Comparison of ENCODE assay signal across 11 cellular contexts in the genomic region with DNA sequence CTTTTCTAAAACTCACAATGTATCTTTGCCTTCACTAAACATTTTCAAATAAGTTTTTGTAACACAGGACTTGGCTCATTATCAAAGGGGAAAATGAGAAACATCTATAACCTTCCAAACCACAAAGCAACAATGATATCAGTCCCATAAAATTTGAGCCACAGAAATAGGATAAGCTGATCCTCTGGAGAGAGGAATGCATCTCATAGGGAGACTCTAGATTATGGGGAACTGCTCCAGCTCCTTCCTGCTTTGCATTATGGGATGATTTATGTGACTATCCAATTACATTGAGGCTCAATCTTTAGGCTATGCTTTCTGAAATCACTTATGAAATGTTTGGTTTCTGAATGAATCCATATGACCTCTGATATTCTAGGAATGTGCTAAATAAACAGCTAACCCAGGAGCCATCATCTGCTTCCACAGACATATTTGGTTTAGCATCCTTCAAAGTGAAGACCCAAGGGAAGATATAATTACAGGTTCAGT.
DNase-seq lines count a peak whose midpoint lies in the region; ATAC-seq, FAIRE-seq and TF ChIP-seq lines count a peak whose summit lies in the region.
"Had no signal": no experiment of that assay in that cellular context is flagged by ENCODE, and none has a peak within 500 bp of the region (broad histone marks: within the 10 kb centered on the region; RNA-seq: fewer than 3 reads in every experiment).

No MANE protein-coding gene starts in this region.

- in situ Hi-C loops in gastrocnemius medialis (cut with MboI; ENCODE audit: low sequenced_read_pairs in 4 of 4) = no loop called here

- FAIRE-seq in GM12892 (lab: Jason Lieb, UNC) = no peak
- FAIRE-seq: colon had no signal

- no peaks in the 10 kb centered on the region for H3K36me3 Mint-ChIP-seq in activated T-helper 17 cell treated with anti-CD3 and anti-CD28 coated beads, Interleukin-2, amount 50 U/mL, for 72 hours (ENCODE audit: low read depth)

- no peak overlapping the region for H3K27ac Mint-ChIP-seq in activated T-helper 17 cell treated with anti-CD3 and anti-CD28 coated beads, Interleukin-2, amount 50 U/mL, for 72 hours

- TF ChIP-seq EP300 in esophagus muscularis mucosa (IDR thresholded peaks at IDR 0.05) = no peak

- no peaks in the 10 kb centered on the region for H3K27me3 Mint-ChIP-seq in activated T-helper 17 cell treated with anti-CD3 and anti-CD28 coated beads, Interleukin-2, amount 50 U/mL, for 72 hours

- DNase-seq in H4 (ENCODE audit: low spot score) (peak; percentile 60), SK-N-MC (ENCODE audit: low read depth, low spot score) (no peak), fibroblast of peridontal ligament (ENCODE audit: extremely low read depth) (peak; percentile 100), stromal cell of bone marrow (ENCODE audit: low read depth) (peak; percentile 80), GM12892 (ENCODE audit: insufficient read length) (no peak), esophagus muscularis mucosa (ENCODE audit: extremely low spot score) (no peak), gastrocnemius medialis (no peak)
- DNase-seq: NCI-H510A treated with DMSO at 0.1 percent for 48 hours, SHP77 treated with DMSO at 0.1 percent for 48 hours had no signal

- peaks cover 5% of the 10 kb centered on the region for H3K4me1 Mint-ChIP-seq in activated T-helper 17 cell treated with anti-CD3 and anti-CD28 coated beads, Interleukin-2, amount 50 U/mL, for 72 hours

- H3K9me3 Mint-ChIP-seq in activated T-helper 17 cell treated with anti-CD3 and anti-CD28 coated beads, Interleukin-2, amount 50 U/mL, for 72 hours = no peaks in the 10 kb centered on the region

- no peak for ATAC-seq in gastrocnemius medialis
- ATAC-seq in activated T-helper 17 cell treated with anti-CD3 and anti-CD28 coated beads, Interleukin-2, amount 50 U/mL, for 72 hours (replicated peaks) = no peak

- H3K4me3 ChIP-seq in SK-N-MC (no peak overlapping the region), esophagus muscularis mucosa (no peak overlapping the region), gastrocnemius medialis (no peak overlapping the region)

- H3K4me1 ChIP-seq in esophagus muscularis mucosa = peaks cover 7 to 20% (median 13%) of the 10 kb centered on the region in 4 donors
- peaks cover 0 to 5% of the 10 kb centered on the region in 2 donors for H3K4me1 ChIP-seq in gastrocnemius medialis

- H3K4me3 Mint-ChIP-seq in activated T-helper 17 cell treated with anti-CD3 and anti-CD28 coated beads, Interleukin-2, amount 50 U/mL, for 72 hours = no peak overlapping the region

- intact Hi-C loops in esophagus muscularis mucosa (cut with DNase I) = no loop called here
- intact Hi-C loops in gastrocnemius medialis (cut with DNase I; ENCODE audit: low total_unique reads) = no loop called here

- H3K9me3 ChIP-seq in SK-N-MC (ENCODE audit: low read depth, low read length) = no peaks in the 10 kb centered on the region
- H3K9me3 ChIP-seq in esophagus muscularis mucosa = no peaks in the 10 kb centered on the region
- no peaks in the 10 kb centered on the region for H3K9me3 ChIP-seq in gastrocnemius medialis

- H3K27me3 ChIP-seq in esophagus muscularis mucosa (no peaks in the 10 kb centered on the region), gastrocnemius medialis (no peaks in the 10 kb centered on the region)

- H3K9ac ChIP-seq in SK-N-MC (ENCODE audit: insufficient read length) = no peak overlapping the region

- TF ChIP-seq CTCF in esophagus muscularis mucosa (IDR thresholded peaks at IDR 0.05) = no peak
- TF ChIP-seq CTCF in gastrocnemius medialis (IDR thresholded peaks at IDR 0.05 in 4 of 5, conservative IDR thresholded peaks at IDR 0.05 in 1 of 5) = no peak

- H3K27ac ChIP-seq in SK-N-MC (peak overlapping the region; percentile 54; the same call in 1 of the 2 replicates), esophagus muscularis mucosa (replicated peaks in 1 of 4) (no peak overlapping the region), gastrocnemius medialis (no peak overlapping the region)

- TF ChIP-seq POLR2A in GM12892 (IDR thresholded peaks at IDR 0.05; ENCODE audit: low read depth, low read length) (no peak), esophagus muscularis mucosa (IDR thresholded peaks at IDR 0.05; ENCODE audit: low read depth) (no peak), gastrocnemius medialis (IDR thresholded peaks at IDR 0.05) (no peak)

- H3K36me3 ChIP-seq in SK-N-MC (ENCODE audit: insufficient read depth, low read length) = no peaks in the 10 kb centered on the region
- H3K36me3 ChIP-seq in esophagus muscularis mucosa = no peaks in the 10 kb centered on the region
- H3K36me3 ChIP-seq in gastrocnemius medialis = no peaks in the 10 kb centered on the region

Comparison
In these comparisons a context has a peak if more than half of its experiments do, and no peak if none do; other contexts are left out.
1. DNase-seq: peak in H4 (single experiment), fibroblast of peridontal ligament (single experiment) and stromal cell of bone marrow (single experiment); none in SK-N-MC (single experiment), GM12892 (single experiment), esophagus muscularis mucosa (single experiment) and gastrocnemius medialis (0 of 2).